ENCODE assay signal across 8 cellular contexts in the genomic region with DNA sequence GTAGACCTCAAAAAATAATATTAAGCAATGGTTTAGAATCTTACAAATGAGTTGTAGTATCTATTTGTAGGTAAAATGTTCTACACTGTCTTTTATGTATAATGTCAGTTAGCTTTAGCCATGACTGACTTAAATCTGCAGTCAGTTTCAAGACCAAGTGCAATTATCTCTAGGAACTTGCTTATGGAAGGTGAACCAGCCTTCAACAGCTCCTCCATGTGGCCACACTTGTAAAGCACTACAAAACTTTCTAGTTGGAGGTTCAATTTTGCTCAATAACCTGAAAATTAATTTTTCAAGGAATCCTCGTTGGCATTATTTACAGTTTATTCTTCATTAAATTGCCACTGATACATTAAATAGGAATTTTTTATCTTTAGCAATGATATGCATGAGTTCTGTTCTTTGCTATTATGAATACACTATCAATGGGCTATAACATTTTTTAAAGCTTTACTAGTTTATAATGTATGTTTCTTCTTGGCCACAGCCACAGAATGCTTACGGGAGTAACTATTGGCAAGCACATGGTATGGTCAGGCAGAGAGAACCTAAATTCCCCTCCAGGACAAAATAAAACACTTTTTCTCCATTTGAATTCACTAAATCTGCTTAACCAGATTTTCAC.
DNase-seq lines count a peak whose midpoint lies in the region; ATAC-seq and TF ChIP-seq lines count a peak whose summit lies in the region.

No MANE protein-coding gene starts in this region.

- H3K36me3 Mint-ChIP-seq in MCF 10A (ENCODE audit: insufficient read depth, unreplicated experiment): no peaks in the 10 kb centered on the region
- H3K36me3 Mint-ChIP-seq in activated CD4-positive, alpha-beta memory T cell treated with anti-CD3 and anti-CD28 coated beads for 36 hours: no peaks in the 10 kb centered on the region

- peak; percentile 79 for TF ChIP-seq CTCF in MCF 10A (IDR thresholded peaks at IDR 0.05; ENCODE audit: unreplicated experiment)
- no peak for TF ChIP-seq CTCF in breast epithelium (IDR thresholded peaks at IDR 0.05)
- peak in 5 of 7 experiments; percentile 22 to 34 (median 22) for TF ChIP-seq CTCF in body of pancreas (IDR thresholded peaks at IDR 0.05)

- H3K27me3 Mint-ChIP-seq in MCF 10A (ENCODE audit: insufficient read depth, unreplicated experiment): peaks cover 22% of the 10 kb centered on the region
- no peaks in the 10 kb centered on the region for H3K27me3 Mint-ChIP-seq in activated CD4-positive, alpha-beta memory T cell treated with anti-CD3 and anti-CD28 coated beads for 36 hours

- CTCF ChIA-PET in MCF 10A (lab: Yijun Ruan, JAX): interaction anchor here (0.6 to 7.4 kb wide), 40 partner anchors 8 to 760 kb away, joined by 3 to 56 read pairs (median 4); no protein-coding TSS in a partner anchor
- CTCF ChIA-PET in activated CD4-positive, alpha-beta memory T cell treated with anti-CD3 and anti-CD28 coated beads for 36 hours (lab: Charles Lee): no interaction called here

- peak; percentile 56 for DNase-seq in MCF 10A (ENCODE audit: unreplicated experiment)
- no peak for DNase-seq in breast epithelium (ENCODE audit: low spot score in 2 of 2)
- DNase-seq in Kasumi-1 (lab: John Stamatoyannopoulos, UW): peak; percentile 55 to 64
- DNase-seq in body of pancreas: no peak
- DNase-seq in medulla oblongata (ENCODE audit: extremely low spot score): peak; percentile 39
- DNase-seq in GF-D8 (lab: John Stamatoyannopoulos, UW): no peak
- no peak for DNase-seq in activated CD4-positive, alpha-beta memory T cell treated with anti-CD3 and anti-CD28 coated beads for 36 hours

- H3K4me1 Mint-ChIP-seq in MCF 10A (ENCODE audit: insufficient read depth, unreplicated experiment): no peaks in the 10 kb centered on the region
- no peaks in the 10 kb centered on the region for H3K4me1 Mint-ChIP-seq in activated CD4-positive, alpha-beta memory T cell treated with anti-CD3 and anti-CD28 coated beads for 36 hours (ENCODE audit: low read depth)

- H3K36me3 ChIP-seq in breast epithelium: no peaks in the 10 kb centered on the region
- no peaks in the 10 kb centered on the region for H3K36me3 ChIP-seq in body of pancreas (replicated peaks in 1 of 2; ENCODE audit: insufficient read depth in 1 of 2, low read depth in 2 of 2)

- H3K27ac ChIP-seq in breast epithelium (no peak overlapping the region), body of pancreas (no peak overlapping the region)

- no peaks in the 10 kb centered on the region for H3K4me1 ChIP-seq in breast epithelium
- H3K4me1 ChIP-seq in body of pancreas: no peaks in the 10 kb centered on the region

- ATAC-seq in body of pancreas (no peak), HG03025 (IDR thresholded peaks at IDR 0.05; ENCODE audit: low FRiP score, unreplicated experiment) (no peak)

- H3K4me3 ChIP-seq in breast epithelium: no peak overlapping the region
- no peak overlapping the region for H3K4me3 ChIP-seq in body of pancreas

- 30 to 40% methylated on average over 2 of the region's 2 CpGs for WGBS in body of pancreas, 2 donors

- TF ChIP-seq POLR2A in breast epithelium (IDR thresholded peaks at IDR 0.05) (no peak), body of pancreas (IDR thresholded peaks at IDR 0.05) (no peak)

- no peaks in the 10 kb centered on the region for H3K9me3 Mint-ChIP-seq in MCF 10A (ENCODE audit: unreplicated experiment)
- peaks cover 2% of the 10 kb centered on the region for H3K9me3 Mint-ChIP-seq in activated CD4-positive, alpha-beta memory T cell treated with anti-CD3 and anti-CD28 coated beads for 36 hours

- peaks cover 0 to 5% of the 10 kb centered on the region in 2 donors for H3K27me3 ChIP-seq in breast epithelium
- no peaks in the 10 kb centered on the region for H3K27me3 ChIP-seq in body of pancreas

- H3K27ac Mint-ChIP-seq in MCF 10A (ENCODE audit: low read depth, unreplicated experiment): no peak overlapping the region
- H3K27ac Mint-ChIP-seq in activated CD4-positive, alpha-beta memory T cell treated with anti-CD3 and anti-CD28 coated beads for 36 hours: no peak overlapping the region

- H3K9me3 ChIP-seq in breast epithelium (no peaks in the 10 kb centered on the region), body of pancreas (no peaks in the 10 kb centered on the region)

- intact Hi-C loops in MCF 10A (cut with micrococcal nuclease): loop anchor here (1.0 kb wide), 3 partner anchors 157 to 711 kb away; no protein-coding TSS in a partner anchor
- intact Hi-C loops in breast epithelium (cut with DNase I; ENCODE audit: low total_unique reads): no loop called here
- intact Hi-C loops in body of pancreas (cut with DNase I): no loop called here
- intact Hi-C loops in activated CD4-positive, alpha-beta memory T cell treated with anti-CD3 and anti-CD28 coated beads for 36 hours (cut with micrococcal nuclease): no loop called here

- H3K4me3 Mint-ChIP-seq in MCF 10A (ENCODE audit: unreplicated experiment): no peak overlapping the region
- no peak overlapping the region for H3K4me3 Mint-ChIP-seq in activated CD4-positive, alpha-beta memory T cell treated with anti-CD3 and anti-CD28 coated beads for 36 hours

- BruUV-seq in MCF 10A (replicated peaks; lab: Mats Ljungman, UMichigan): no TSS peak

- POLR2A ChIA-PET in MCF 10A (lab: Yijun Ruan, JAX): interaction anchor here (0.6 to 1.1 kb wide), 2 partner anchors 75 to 156 kb away, joined by 3 read pairs; no protein-coding TSS in a partner anchor
- POLR2A ChIA-PET in activated CD4-positive, alpha-beta memory T cell treated with anti-CD3 and anti-CD28 coated beads for 36 hours (lab: Charles Lee): no interaction called here

Comparison
In these comparisons a context has a peak if more than half of its experiments do, and no peak if none do; other contexts are left out.
1. DNase-seq: peak in MCF 10A (single experiment), Kasumi-1 (2 of 2) and medulla oblongata (single experiment); none in breast epithelium (0 of 2), body of pancreas (0 of 4), GF-D8 (single experiment) and activated CD4-positive, alpha-beta memory T cell treated with anti-CD3 and anti-CD28 coated beads for 36 hours (single experiment).
2. CTCF ChIP-seq: peak in MCF 10A (single experiment) and body of pancreas (5 of 7); none in breast epithelium (0 of 3).